Comparison of ENCODE assay signal across 8 cellular contexts in the genomic region with DNA sequence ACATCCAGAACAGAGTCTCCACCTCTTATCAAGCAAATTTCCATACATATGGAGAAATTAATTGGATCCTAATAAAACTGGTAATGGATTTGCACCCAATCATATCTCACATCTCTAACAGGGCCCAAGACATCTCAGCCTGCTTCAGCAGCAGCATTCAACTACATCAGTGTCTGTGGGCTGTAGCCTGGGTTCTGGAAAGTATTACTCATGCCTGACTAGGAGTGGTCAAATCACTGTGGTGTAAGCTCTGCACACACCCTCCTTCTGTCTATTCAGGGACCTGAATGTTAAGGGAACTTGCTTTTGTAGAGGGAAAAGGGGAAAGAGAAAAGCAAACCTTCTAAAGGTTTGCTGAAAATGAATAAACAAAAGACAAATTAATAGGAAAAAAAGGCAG.
ATAC-seq lines count a peak whose summit lies in the region.
"Not testable (repeated sequence)": the region's sequence is repeated elsewhere in the genome, so short reads cannot be mapped to it uniquely, and the experiment has no call there.

No MANE protein-coding gene starts in this region.

- peak overlapping the region; percentile 31 for H3K27ac Mint-ChIP-seq in stimulated activated naive CD8-positive, alpha-beta T cell treated with anti-CD3 and anti-CD28 coated beads, Interleukin-15, Interleukin-2, amounts not matched to agents 100 ng/mL and 50 ng/mL, for 24 hours

- not testable (repeated sequence) for H3K36me3 Mint-ChIP-seq in stimulated activated naive CD8-positive, alpha-beta T cell treated with anti-CD3 and anti-CD28 coated beads, Interleukin-15, Interleukin-2, amounts not matched to agents 100 ng/mL and 50 ng/mL, for 24 hours (ENCODE audit: low read depth)

- H3K27me3 Mint-ChIP-seq in stimulated activated naive CD8-positive, alpha-beta T cell treated with anti-CD3 and anti-CD28 coated beads, Interleukin-15, Interleukin-2, amounts not matched to agents 100 ng/mL and 50 ng/mL, for 24 hours = not testable (repeated sequence)

- H3K4me3 Mint-ChIP-seq in stimulated activated naive CD8-positive, alpha-beta T cell treated with anti-CD3 and anti-CD28 coated beads, Interleukin-15, Interleukin-2, amounts not matched to agents 100 ng/mL and 50 ng/mL, for 24 hours = not testable (repeated sequence)

- not testable (repeated sequence) for H3K9me3 Mint-ChIP-seq in stimulated activated naive CD8-positive, alpha-beta T cell treated with anti-CD3 and anti-CD28 coated beads, Interleukin-15, Interleukin-2, amounts not matched to agents 100 ng/mL and 50 ng/mL, for 24 hours

- H3K4me1 Mint-ChIP-seq in stimulated activated naive CD8-positive, alpha-beta T cell treated with anti-CD3 and anti-CD28 coated beads, Interleukin-15, Interleukin-2, amounts not matched to agents 100 ng/mL and 50 ng/mL, for 24 hours (ENCODE audit: low read depth) = not testable (repeated sequence)

- ATAC-seq in GM18517 (IDR thresholded peaks at IDR 0.05; ENCODE audit: unreplicated experiment) (peak; percentile 73), GM19372 (IDR thresholded peaks at IDR 0.05; ENCODE audit: low read depth, unreplicated experiment) (peak; percentile 68), GM21723 (IDR thresholded peaks at IDR 0.05; ENCODE audit: unreplicated experiment) (peak; percentile 65), HG02885 (IDR thresholded peaks at IDR 0.05; ENCODE audit: poor library complexity, unreplicated experiment) (peak; percentile 85), HG03108 (IDR thresholded peaks at IDR 0.05; ENCODE audit: unreplicated experiment) (peak; percentile 64), HG03575 (IDR thresholded peaks at IDR 0.05; ENCODE audit: extremely low read depth, insufficient number of reproducible peaks, low FRiP score, unreplicated experiment) (peak; percentile 66), esophagus mucosa (peak; percentile 47)

Comparison
In these comparisons a context has a peak if more than half of its experiments do, and no peak if none do; other contexts are left out.
1. Peak in every context shown above with its lines: ATAC-seq.